In the genomic region with DNA sequence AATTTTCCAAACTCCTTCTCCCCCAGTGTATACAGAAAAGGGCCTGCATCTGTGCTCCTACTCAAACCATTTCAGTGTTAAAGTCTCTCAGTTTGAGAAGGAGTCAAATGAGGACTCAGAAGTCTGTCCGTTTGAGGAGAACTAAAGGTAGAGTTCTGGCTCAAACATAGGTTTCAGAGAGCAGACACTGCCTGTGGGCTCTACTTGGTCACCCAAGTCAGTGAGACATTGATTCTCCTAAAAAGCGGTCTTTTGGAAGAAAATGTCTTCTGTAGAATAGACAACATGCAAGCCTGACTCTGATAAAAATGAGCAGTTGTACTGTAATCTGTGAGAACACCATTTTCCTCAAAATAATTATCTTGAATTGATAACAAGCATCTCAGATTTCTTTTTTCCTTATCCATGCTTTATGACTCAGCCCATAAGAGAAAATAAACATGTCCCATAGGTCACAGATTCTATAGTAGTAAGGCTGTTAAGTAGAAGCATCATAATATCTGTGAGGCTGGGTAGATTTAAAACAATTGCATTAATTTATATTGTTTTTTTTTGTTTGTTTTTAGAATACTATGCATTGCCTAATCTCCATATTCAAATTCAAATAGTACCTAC, we compare ENCODE assay signal across 1 cellular context.
TF ChIP-seq lines count a peak whose summit lies in the region.

No MANE protein-coding gene starts in this region.

TF ChIP-seq in GM23338, 12 proteins besides CTCF, POLR2A, EP300 and RAD21 (continued from another document):
- no peak for TF ChIP-seq ZNF331 (CRISPR knock-in tag; IDR thresholded peaks at IDR 0.05; ENCODE audit: low read depth)
- TF ChIP-seq POLR2AphosphoS5 (IDR thresholded peaks at IDR 0.05; ENCODE audit: low read depth) = no peak
- TF ChIP-seq CREB1 (CRISPR knock-in tag; IDR thresholded peaks at IDR 0.05; ENCODE audit: low read depth) = no peak
- TF ChIP-seq, protein P1, sequence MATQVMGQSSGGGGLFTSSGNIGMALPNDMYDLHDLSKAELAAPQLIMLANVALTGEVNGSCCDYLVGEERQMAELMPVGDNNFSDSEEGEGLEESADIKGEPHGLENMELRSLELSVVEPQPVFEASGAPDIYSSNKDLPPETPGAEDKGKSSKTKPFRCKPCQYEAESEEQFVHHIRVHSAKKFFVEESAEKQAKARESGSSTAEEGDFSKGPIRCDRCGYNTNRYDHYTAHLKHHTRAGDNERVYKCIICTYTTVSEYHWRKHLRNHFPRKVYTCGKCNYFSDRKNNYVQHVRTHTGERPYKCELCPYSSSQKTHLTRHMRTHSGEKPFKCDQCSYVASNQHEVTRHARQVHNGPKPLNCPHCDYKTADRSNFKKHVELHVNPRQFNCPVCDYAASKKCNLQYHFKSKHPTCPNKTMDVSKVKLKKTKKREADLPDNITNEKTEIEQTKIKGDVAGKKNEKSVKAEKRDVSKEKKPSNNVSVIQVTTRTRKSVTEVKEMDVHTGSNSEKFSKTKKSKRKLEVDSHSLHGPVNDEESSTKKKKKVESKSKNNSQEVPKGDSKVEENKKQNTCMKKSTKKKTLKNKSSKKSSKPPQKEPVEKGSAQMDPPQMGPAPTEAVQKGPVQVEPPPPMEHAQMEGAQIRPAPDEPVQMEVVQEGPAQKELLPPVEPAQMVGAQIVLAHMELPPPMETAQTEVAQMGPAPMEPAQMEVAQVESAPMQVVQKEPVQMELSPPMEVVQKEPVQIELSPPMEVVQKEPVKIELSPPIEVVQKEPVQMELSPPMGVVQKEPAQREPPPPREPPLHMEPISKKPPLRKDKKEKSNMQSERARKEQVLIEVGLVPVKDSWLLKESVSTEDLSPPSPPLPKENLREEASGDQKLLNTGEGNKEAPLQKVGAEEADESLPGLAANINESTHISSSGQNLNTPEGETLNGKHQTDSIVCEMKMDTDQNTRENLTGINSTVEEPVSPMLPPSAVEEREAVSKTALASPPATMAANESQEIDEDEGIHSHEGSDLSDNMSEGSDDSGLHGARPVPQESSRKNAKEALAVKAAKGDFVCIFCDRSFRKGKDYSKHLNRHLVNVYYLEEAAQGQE (IDR thresholded peaks at IDR 0.05; ENCODE audit: unreplicated experiment) = no peak
- TF ChIP-seq, protein P2, sequence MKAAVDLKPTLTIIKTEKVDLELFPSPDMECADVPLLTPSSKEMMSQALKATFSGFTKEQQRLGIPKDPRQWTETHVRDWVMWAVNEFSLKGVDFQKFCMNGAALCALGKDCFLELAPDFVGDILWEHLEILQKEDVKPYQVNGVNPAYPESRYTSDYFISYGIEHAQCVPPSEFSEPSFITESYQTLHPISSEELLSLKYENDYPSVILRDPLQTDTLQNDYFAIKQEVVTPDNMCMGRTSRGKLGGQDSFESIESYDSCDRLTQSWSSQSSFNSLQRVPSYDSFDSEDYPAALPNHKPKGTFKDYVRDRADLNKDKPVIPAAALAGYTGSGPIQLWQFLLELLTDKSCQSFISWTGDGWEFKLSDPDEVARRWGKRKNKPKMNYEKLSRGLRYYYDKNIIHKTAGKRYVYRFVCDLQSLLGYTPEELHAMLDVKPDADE (IDR thresholded peaks at IDR 0.05) = no peak
- TF ChIP-seq NANOG (IDR thresholded peaks at IDR 0.05; ENCODE audit: borderline replicate concordance) = no peak
